ENCODE assay signal across 4 cellular contexts in genomic region chr1:17008208-17008855, GRCh38.
TF ChIP-seq lines count a peak whose summit lies in the region.

No MANE protein-coding gene starts in this region.

TF ChIP-seq in SK-N-SH, 30 proteins besides CTCF, POLR2A, EP300 and RAD21:
- TF ChIP-seq TAF1 (IDR thresholded peaks at IDR 0.05; ENCODE audit: borderline replicate concordance, low read depth, low read length) (no peak), MEF2A (IDR thresholded peaks at IDR 0.05; ENCODE audit: borderline replicate concordance, low read depth) (no peak), SIN3A (IDR thresholded peaks at IDR 0.05; ENCODE audit: borderline replicate concordance, low read depth, low read length) (no peak)
TF ChIP-seq in SK-N-SH: peak in this region for 0.

TF ChIP-seq in SK-N-SH treated with all-trans-retinoic acid at 6 μM for 48 hours, 23 proteins besides CTCF, POLR2A, EP300 and RAD21 (continues in another document):
- TF ChIP-seq OSR1 (CRISPR knock-in tag; IDR thresholded peaks at IDR 0.05) (no peak), ISL1 (CRISPR knock-in tag; IDR thresholded peaks at IDR 0.05) (no peak), TSHZ2 (CRISPR knock-in tag; IDR thresholded peaks at IDR 0.05) (no peak), BACH2 (CRISPR knock-in tag; IDR thresholded peaks at IDR 0.05; ENCODE audit: borderline replicate concordance) (no peak), SNAI2 (CRISPR knock-in tag; IDR thresholded peaks at IDR 0.05) (no peak), TOX (CRISPR knock-in tag; IDR thresholded peaks at IDR 0.05; ENCODE audit: borderline replicate concordance) (no peak), ZNF8 (CRISPR knock-in tag; IDR thresholded peaks at IDR 0.05) (no peak), ZFP3 (CRISPR knock-in tag; IDR thresholded peaks at IDR 0.05) (no peak), GLIS3 (CRISPR knock-in tag; IDR thresholded peaks at IDR 0.05) (no peak), TCF4 (CRISPR knock-in tag; IDR thresholded peaks at IDR 0.05; ENCODE audit: borderline replicate concordance) (no peak), ARNTL (CRISPR knock-in tag; IDR thresholded peaks at IDR 0.05; ENCODE audit: borderline replicate concordance, low read depth) (no peak), RARB (CRISPR knock-in tag; IDR thresholded peaks at IDR 0.05) (no peak), ZC3H10 (CRISPR knock-in tag; IDR thresholded peaks at IDR 0.05) (no peak), CREB5 (CRISPR knock-in tag; IDR thresholded peaks at IDR 0.05; ENCODE audit: low read depth) (no peak), CSRNP3 (CRISPR knock-in tag; IDR thresholded peaks at IDR 0.05) (no peak)

TF ChIP-seq in HEK293, 187 proteins besides CTCF, POLR2A, EP300 and RAD21:
- TF ChIP-seq KLF9 (tag by site-specific recombination; IDR thresholded peaks at IDR 0.05; ENCODE audit: low read depth) = peak; percentile 28; the same call in 1 of the 2 replicates
- TF ChIP-seq ZNF555 (tag by site-specific recombination; conservative IDR thresholded peaks at IDR 0.05) = no peak
- 0 out of 2 replicates have a peak, but pooled peaks have one; percentile 56 for TF ChIP-seq ZNF768 (tag by site-specific recombination; IDR thresholded peaks at IDR 0.05)

TF ChIP-seq in H1, 55 proteins besides CTCF, POLR2A, EP300 and RAD21:
- TF ChIP-seq SP1 (IDR thresholded peaks at IDR 0.05; ENCODE audit: low read depth, low read length) (no peak), NANOG (IDR thresholded peaks at IDR 0.05; ENCODE audit: insufficient read depth, low read depth, low read length, poor library complexity, severe bottlenecking) (no peak), CTBP2 (IDR thresholded peaks at IDR 0.05; ENCODE audit: borderline replicate concordance, insufficient read depth, insufficient read length, low read length) (no peak), BACH1 (IDR thresholded peaks at IDR 0.05; ENCODE audit: low read length) (no peak), SAP30 (IDR thresholded peaks at IDR 0.05; ENCODE audit: insufficient read depth, insufficient replicate concordance, low read length) (no peak), KDM1A (IDR thresholded peaks at IDR 0.05; ENCODE audit: borderline replicate concordance, low read length) (no peak), GABPA (IDR thresholded peaks at IDR 0.05; ENCODE audit: borderline replicate concordance, insufficient read depth, low read length) (no peak), CHD2 (IDR thresholded peaks at IDR 0.05; ENCODE audit: low read length) (no peak), CREB1 (IDR thresholded peaks at IDR 0.05) (no peak), CHD7 (IDR thresholded peaks at IDR 0.05; ENCODE audit: insufficient replicate concordance, low read length) (no peak), USF2 (IDR thresholded peaks at IDR 0.05; ENCODE audit: low read length) (no peak), E2F6 (IDR thresholded peaks at IDR 0.05) (no peak), TEAD4 (IDR thresholded peaks at IDR 0.05; ENCODE audit: low read depth, low read length) (no peak), YY1 (IDR thresholded peaks at IDR 0.05; ENCODE audit: low read depth, low read length) (no peak), TAF1 (IDR thresholded peaks at IDR 0.05; ENCODE audit: low read depth, low read length) (no peak)
